11 cellular contexts compared by ENCODE assay signal in the genomic region with DNA sequence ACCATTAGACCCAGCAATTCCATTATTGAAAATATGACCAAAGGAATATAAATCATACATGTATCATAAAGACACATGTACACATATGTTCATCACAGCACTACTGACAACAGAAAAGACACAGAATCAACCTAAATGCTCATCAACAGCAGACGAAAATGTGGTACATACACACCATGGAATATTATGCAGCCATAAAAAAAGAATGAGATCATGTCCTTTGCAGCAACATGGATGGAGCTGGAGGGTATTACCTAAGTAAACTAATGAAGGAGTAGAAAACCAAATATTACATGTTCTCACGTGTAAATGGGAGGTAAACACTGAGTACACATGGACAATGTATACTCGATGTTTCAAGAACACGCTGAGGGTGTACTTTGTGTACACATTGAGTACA. TPM values are rescaled to one million over a fixed set of nuclear protein-coding genes. Genes with fewer than 3 reads are reported as not detected.
"Had no signal": no experiment of that assay in that cellular context is flagged by ENCODE, and none has a peak within 500 bp of the region (broad histone marks: within the 10 kb centered on the region; RNA-seq: fewer than 3 reads in every experiment).

No MANE protein-coding gene starts in this region.

- H3K4me1 ChIP-seq: HAP-1 had no signal

- H3K27ac Mint-ChIP-seq: GM23338, IgD-negative memory B cell had no signal

- H3K4me3 ChIP-seq: GM23338, HAP-1 had no signal

- H3K4me1 Mint-ChIP-seq: GM23338 had no signal

- ATAC-seq: GM23338, HCT116, HepG2 had no signal

- H3K27ac ChIP-seq: KMS-11 had no signal

- H3K9ac ChIP-seq: KMS-11 had no signal

- DNase-seq: H7, Karpas-422, KBM-7 had no signal

- H3K4me3 Mint-ChIP-seq: GM23338, IgD-negative memory B cell had no signal

- H3K36me3 ChIP-seq: HAP-1 had no signal

- H3K27me3 Mint-ChIP-seq: IgD-negative memory B cell had no signal

- H3K9me3 ChIP-seq: HAP-1 had no signal

- FAIRE-seq: H1, HepG2 had no signal

RNA-seq across cellular contexts. Expression of a gene that starts 15.9 kb away (rescaled TPM):
- total RNA-seq: HT-29 had no signal
